Comparison of ENCODE assay signal across 10 cellular contexts in the genomic region with DNA sequence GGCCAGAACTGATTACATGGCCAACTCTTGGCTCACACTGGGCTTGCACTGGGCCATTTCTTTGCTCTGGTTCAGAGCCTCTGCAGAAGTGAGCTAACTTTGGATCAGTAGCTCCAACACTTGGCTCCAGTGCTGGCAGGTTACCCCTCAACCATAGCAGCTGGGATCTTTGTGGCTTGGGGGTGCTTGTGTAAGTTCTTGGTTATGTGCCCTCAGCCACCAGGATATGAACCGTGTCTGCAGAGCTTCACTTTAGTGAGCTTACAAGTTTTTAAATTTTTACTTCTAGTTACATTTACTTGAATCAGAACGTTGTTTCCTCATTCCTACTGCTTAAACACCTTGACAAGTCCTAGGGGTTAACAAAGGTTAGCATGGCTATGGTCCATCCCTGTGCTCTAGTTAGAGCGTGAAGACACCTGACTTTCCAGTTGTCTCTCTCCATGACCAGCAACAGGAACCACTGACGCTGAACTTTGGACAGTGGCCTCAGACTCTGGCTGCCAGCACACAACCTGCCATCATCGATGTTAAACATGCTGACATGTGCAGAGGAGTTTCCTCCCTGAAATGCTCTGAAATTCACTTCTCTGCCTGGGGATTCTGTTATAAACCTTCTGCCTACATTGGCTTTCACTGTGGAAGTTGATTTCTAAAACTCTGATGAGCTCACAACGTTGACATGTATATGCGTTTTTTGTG. TPM values are rescaled to one million over a fixed set of nuclear protein-coding genes. Genes with fewer than 3 reads are reported as not detected.
A peak's percentile ranks its signal among the peaks of the same experiment; 100 is the strongest.
DNase-seq lines count a peak whose midpoint lies in the region; ATAC-seq, FAIRE-seq and TF ChIP-seq lines count a peak whose summit lies in the region.
"Had no signal": no experiment of that assay in that cellular context is flagged by ENCODE, and none has a peak within 500 bp of the region (broad histone marks: within the 10 kb centered on the region; RNA-seq: fewer than 3 reads in every experiment).

No MANE protein-coding gene starts in this region.

- TF ChIP-seq POLR2A in H54 (IDR thresholded peaks at IDR 0.05; ENCODE audit: low read depth, low read length): no peak

- no peaks in the 10 kb centered on the region for H3K9me3 Mint-ChIP-seq in activated CD4-positive, alpha-beta T cell treated with anti-CD3 and anti-CD28 coated beads, Interleukin-2, amount 10 ng/mL, durations not matched to agents 7 days and 5 days
- no peaks in the 10 kb centered on the region for H3K9me3 Mint-ChIP-seq in chondrocyte (ENCODE audit: low read depth)
- no peaks in the 10 kb centered on the region for H3K9me3 Mint-ChIP-seq in stimulated activated effector memory CD8-positive, alpha-beta T cell treated with anti-CD3 and anti-CD28 coated beads, Interleukin-12 subunit alpha, Interleukin-12 subunit beta, amount 100 ng/mL, for 72 hours

- TF ChIP-seq CTCF in chondrocyte (IDR thresholded peaks at IDR 0.05): no peak

- H3K36me3 Mint-ChIP-seq in activated CD4-positive, alpha-beta T cell treated with anti-CD3 and anti-CD28 coated beads, Interleukin-2, amount 10 ng/mL, durations not matched to agents 7 days and 5 days (ENCODE audit: low read depth): peaks cover 54% of the 10 kb centered on the region
- peaks cover 21% of the 10 kb centered on the region for H3K36me3 Mint-ChIP-seq in chondrocyte (ENCODE audit: low read depth)
- peaks cover 84% of the 10 kb centered on the region for H3K36me3 Mint-ChIP-seq in stimulated activated effector memory CD8-positive, alpha-beta T cell treated with anti-CD3 and anti-CD28 coated beads, Interleukin-12 subunit alpha, Interleukin-12 subunit beta, amount 100 ng/mL, for 72 hours

- ATAC-seq in stimulated activated effector memory CD8-positive, alpha-beta T cell treated with anti-CD3 and anti-CD28 coated beads, Interleukin-12 subunit alpha, Interleukin-12 subunit beta, amount 100 ng/mL, for 72 hours: no peak
- ATAC-seq in HG03354 (IDR thresholded peaks at IDR 0.05; ENCODE audit: poor library complexity, severe bottlenecking, unreplicated experiment): no peak

- CTCF ChIA-PET in activated CD4-positive, alpha-beta T cell treated with anti-CD3 and anti-CD28 coated beads, Interleukin-2, amount 10 ng/mL, durations not matched to agents 7 days and 5 days (lab: Charles Lee): interaction anchor here (0.6 to 1.5 kb wide), 7 partner anchors 10 to 58 kb away, joined by 3 to 6 read pairs (median 3); no protein-coding TSS in a partner anchor

- H3K4me3 Mint-ChIP-seq in activated CD4-positive, alpha-beta T cell treated with anti-CD3 and anti-CD28 coated beads, Interleukin-2, amount 10 ng/mL, durations not matched to agents 7 days and 5 days: no peak overlapping the region
- no peak overlapping the region for H3K4me3 Mint-ChIP-seq in chondrocyte (ENCODE audit: unreplicated experiment)
- H3K4me3 Mint-ChIP-seq in stimulated activated effector memory CD8-positive, alpha-beta T cell treated with anti-CD3 and anti-CD28 coated beads, Interleukin-12 subunit alpha, Interleukin-12 subunit beta, amount 100 ng/mL, for 72 hours: peak overlapping the region; percentile 49

- FAIRE-seq in H54 (lab: Jason Lieb, UNC): no peak

- H3K4me1 Mint-ChIP-seq in activated CD4-positive, alpha-beta T cell treated with anti-CD3 and anti-CD28 coated beads, Interleukin-2, amount 10 ng/mL, durations not matched to agents 7 days and 5 days: peaks cover 39% of the 10 kb centered on the region
- peaks cover 46% of the 10 kb centered on the region for H3K4me1 Mint-ChIP-seq in chondrocyte (ENCODE audit: low read depth)
- H3K4me1 Mint-ChIP-seq in stimulated activated effector memory CD8-positive, alpha-beta T cell treated with anti-CD3 and anti-CD28 coated beads, Interleukin-12 subunit alpha, Interleukin-12 subunit beta, amount 100 ng/mL, for 72 hours: peaks cover 58% of the 10 kb centered on the region

- POLR2A ChIA-PET in activated CD4-positive, alpha-beta T cell treated with anti-CD3 and anti-CD28 coated beads, Interleukin-2, amount 10 ng/mL, durations not matched to agents 7 days and 5 days (lab: Charles Lee): interaction anchor here (0.6 kb wide), 2 partner anchors 35 to 138 kb away, joined by 3 read pairs; no protein-coding TSS in a partner anchor

- no peaks in the 10 kb centered on the region for H3K27me3 Mint-ChIP-seq in activated CD4-positive, alpha-beta T cell treated with anti-CD3 and anti-CD28 coated beads, Interleukin-2, amount 10 ng/mL, durations not matched to agents 7 days and 5 days
- no peaks in the 10 kb centered on the region for H3K27me3 Mint-ChIP-seq in chondrocyte (ENCODE audit: low read depth)

- H3K27ac Mint-ChIP-seq in activated CD4-positive, alpha-beta T cell treated with anti-CD3 and anti-CD28 coated beads, Interleukin-2, amount 10 ng/mL, durations not matched to agents 7 days and 5 days: peak overlapping the region; percentile 43
- H3K27ac Mint-ChIP-seq in chondrocyte (ENCODE audit: unreplicated experiment): peak overlapping the region; percentile 59
- H3K27ac Mint-ChIP-seq in stimulated activated effector memory CD8-positive, alpha-beta T cell treated with anti-CD3 and anti-CD28 coated beads, Interleukin-12 subunit alpha, Interleukin-12 subunit beta, amount 100 ng/mL, for 72 hours: peak overlapping the region; percentile 69

- DNase-seq in activated CD4-positive, alpha-beta T cell treated with anti-CD3 and anti-CD28 coated beads, Interleukin-2, amount 10 ng/mL, durations not matched to agents 7 days and 5 days: no peak
- no peak for DNase-seq in activated CD4-positive, alpha-beta T cell treated with anti-CD3 and anti-CD28 coated beads for 4 hours
- DNase-seq in chondrocyte (ENCODE audit: low spot score): peak; percentile 6
- no peak for DNase-seq in stimulated activated effector memory CD8-positive, alpha-beta T cell treated with anti-CD3 and anti-CD28 coated beads, Interleukin-12 subunit alpha, Interleukin-12 subunit beta, amount 100 ng/mL, for 72 hours (ENCODE audit: low spot score in 2 of 2)
- no peak for DNase-seq in H54 (ENCODE audit: insufficient read length, low spot score)
- DNase-seq: amniotic stem cell, NCI-H1048, SJCRH30, stomach had no signal

RNA-seq across cellular contexts. Expression of a gene that starts 4.1 kb away (rescaled TPM):
- 10 to 100 TPM in 1 of 2 experiments, 1 to 10 TPM in 1; 9.1 to 15.2 TPM for total RNA-seq in activated CD4-positive, alpha-beta T cell treated with anti-CD3 and anti-CD28 coated beads, Interleukin-2, amount 10 ng/mL, durations not matched to agents 7 days and 5 days
- 11.5 to 16.2 TPM (median 15.3 TPM) in 3 replicates for total RNA-seq in chondrocyte

RNA-seq across cellular contexts. Expression of a gene that starts 13.0 kb away (rescaled TPM):
- total RNA-seq in activated CD4-positive, alpha-beta T cell treated with anti-CD3 and anti-CD28 coated beads, Interleukin-2, amount 10 ng/mL, durations not matched to agents 7 days and 5 days: 10 to 100 TPM; 31.5 to 32.9 TPM
- 34.1 to 45.7 TPM (median 36.8 TPM) in 3 replicates for total RNA-seq in chondrocyte

RNA-seq across cellular contexts. Expression of a gene that starts 13.2 kb away (rescaled TPM):
- total RNA-seq in activated CD4-positive, alpha-beta T cell treated with anti-CD3 and anti-CD28 coated beads, Interleukin-2, amount 10 ng/mL, durations not matched to agents 7 days and 5 days: 10 to 100 TPM; 36.5 to 38.0 TPM
- 17.2 to 28.8 TPM (median 18.6 TPM) in 3 replicates for total RNA-seq in chondrocyte

RNA-seq across cellular contexts. Expression of a gene that starts 15.2 kb away (rescaled TPM):
- 10 to 100 TPM; 33.4 to 35.4 TPM for total RNA-seq in activated CD4-positive, alpha-beta T cell treated with anti-CD3 and anti-CD28 coated beads, Interleukin-2, amount 10 ng/mL, durations not matched to agents 7 days and 5 days
- total RNA-seq in chondrocyte: 27.3 to 30.5 TPM (median 29.2 TPM) in 3 replicates

RNA-seq across cellular contexts. Expression of a gene that starts 25.3 kb away (rescaled TPM):
- 1 to 10 TPM; 1.0 to 1.3 TPM for total RNA-seq in activated CD4-positive, alpha-beta T cell treated with anti-CD3 and anti-CD28 coated beads, Interleukin-2, amount 10 ng/mL, durations not matched to agents 7 days and 5 days
- total RNA-seq in chondrocyte: 0.38 to 0.65 TPM (median 0.55 TPM) in 3 replicates
- total RNA-seq: SJCRH30 had no signal
